ENCODE assay signal across 9 cellular contexts in genomic region chr20:63706027-63706695, GRCh38. TPM values are rescaled to one million over a fixed set of nuclear protein-coding genes. Genes with fewer than 3 reads are reported as not detected.
DNase-seq lines count a peak whose midpoint lies in the region; TF ChIP-seq lines count a peak whose summit lies in the region.
"Had no signal": no experiment of that assay in that cellular context is flagged by ENCODE, and none has a peak within 500 bp of the region (broad histone marks: within the 10 kb centered on the region; RNA-seq: fewer than 3 reads in every experiment).

No MANE protein-coding gene starts in this region.

- H3K27ac ChIP-seq in BLaER1 = no peak overlapping the region
- no peak overlapping the region for H3K27ac ChIP-seq in WERI-Rb-1

- peak overlapping the region; percentile 78 to 95 (median 92) for H3K27ac Mint-ChIP-seq in IgD-negative memory B cell
- peak overlapping the region; percentile 70 to 77 (median 75) for H3K27ac Mint-ChIP-seq in nephron

- peaks cover 93% of the 10 kb centered on the region for H4K20me1 ChIP-seq in BLaER1

- no peak for TF ChIP-seq CTCF in choroid plexus epithelial cell (conservative IDR thresholded peaks at IDR 0.05; ENCODE audit: low read depth, low read length)
- no peak for TF ChIP-seq CTCF in nephron (IDR thresholded peaks at IDR 0.05; ENCODE audit: unreplicated experiment in 3 of 3)
- TF ChIP-seq CTCF in WERI-Rb-1 (IDR thresholded peaks at IDR 0.05; ENCODE audit: low read depth, low read length) = no peak

- H3K4me3 Mint-ChIP-seq in IgD-negative memory B cell = peak overlapping the region; percentile 85 to 92 (median 87)
- peak overlapping the region; percentile 84 to 90 (median 89) for H3K4me3 Mint-ChIP-seq in nephron

- H3K9me3 Mint-ChIP-seq in IgD-negative memory B cell = no peaks in the 10 kb centered on the region
- H3K9me3 Mint-ChIP-seq in nephron = no peaks in the 10 kb centered on the region

- peak overlapping the region; percentile 97 for H3K4me3 ChIP-seq in BLaER1
- peak overlapping the region; percentile 83 for H3K4me3 ChIP-seq in choroid plexus epithelial cell (ENCODE audit: low read depth, low read length)
- no peak overlapping the region for H3K4me3 ChIP-seq in WERI-Rb-1 (ENCODE audit: low read depth, low read length)

- peak overlapping the region; percentile 93 for H3K9ac ChIP-seq in BLaER1

- H3K27me3 Mint-ChIP-seq in IgD-negative memory B cell = no peaks in the 10 kb centered on the region
- H3K27me3 Mint-ChIP-seq in nephron (ENCODE audit: low read depth) = no peaks in the 10 kb centered on the region

- H3K4me2 ChIP-seq in BLaER1 = peak overlapping the region; percentile 97

- H3K9me3 ChIP-seq in BLaER1 (no peaks in the 10 kb centered on the region), WERI-Rb-1 (ENCODE audit: severe bottlenecking) (no peaks in the 10 kb centered on the region)

- H3K36me3 ChIP-seq in BLaER1 = peaks cover 79% of the 10 kb centered on the region
- H3K36me3 ChIP-seq in WERI-Rb-1 = peaks cover 60% of the 10 kb centered on the region

- H3K27me3 ChIP-seq in BLaER1 (no peaks in the 10 kb centered on the region), WERI-Rb-1 (ENCODE audit: insufficient read depth, low read depth, severe bottlenecking) (no peaks in the 10 kb centered on the region)

- H3K36me3 Mint-ChIP-seq in IgD-negative memory B cell = peaks cover 2% of the 10 kb centered on the region
- H3K36me3 Mint-ChIP-seq in nephron (ENCODE audit: low read depth) = peaks cover 31% of the 10 kb centered on the region

- DNase-seq in choroid plexus epithelial cell (ENCODE audit: low read depth) = no peak
- DNase-seq in WERI-Rb-1 = no peak
- no peak for DNase-seq in NCI-H510A (lab: John Stamatoyannopoulos, UW)
- no peak for DNase-seq in NCI-H226
- no peak for DNase-seq in stimulated activated CD4-positive, alpha-beta T cell treated with anti-CD3 and anti-CD28 coated beads, Interleukin-2, amount 100 ng/mL, for 48 hours
- DNase-seq: NCI-H1417 treated with DMSO at 0.1 percent for 48 hours had no signal

- H3K4me1 ChIP-seq in BLaER1 = peaks cover 39% of the 10 kb centered on the region

- H3K4me1 Mint-ChIP-seq in IgD-negative memory B cell (peaks cover 15 to 30% (median 16%) of the 10 kb centered on the region in 3 donors), nephron (peaks cover 15% of the 10 kb centered on the region)

RNA-seq across cellular contexts. Expression of gene ARFRP1, which starts 1.6 kb away (rescaled TPM):
- 64.3 TPM for polyA plus RNA-seq in IgD-negative memory B cell

RNA-seq across cellular contexts. Expression of gene ZGPAT, which starts 1.7 kb away (rescaled TPM):
- 59.4 TPM for polyA plus RNA-seq in IgD-negative memory B cell

RNA-seq across cellular contexts. Expression of gene TNFRSF6B, which starts 9.7 kb away (rescaled TPM):
- polyA plus RNA-seq in IgD-negative memory B cell = not detected

RNA-seq across cellular contexts. Expression of gene LIME1, which starts 30.3 kb away (rescaled TPM):
- polyA plus RNA-seq in IgD-negative memory B cell = 81.2 TPM

RNA-seq across cellular contexts. Expression of gene SLC2A4RG, which starts 33.4 kb away (rescaled TPM):
- 2.0 TPM for polyA plus RNA-seq in IgD-negative memory B cell
